Comparison of ENCODE assay signal across 1 cellular context in the genomic region with DNA sequence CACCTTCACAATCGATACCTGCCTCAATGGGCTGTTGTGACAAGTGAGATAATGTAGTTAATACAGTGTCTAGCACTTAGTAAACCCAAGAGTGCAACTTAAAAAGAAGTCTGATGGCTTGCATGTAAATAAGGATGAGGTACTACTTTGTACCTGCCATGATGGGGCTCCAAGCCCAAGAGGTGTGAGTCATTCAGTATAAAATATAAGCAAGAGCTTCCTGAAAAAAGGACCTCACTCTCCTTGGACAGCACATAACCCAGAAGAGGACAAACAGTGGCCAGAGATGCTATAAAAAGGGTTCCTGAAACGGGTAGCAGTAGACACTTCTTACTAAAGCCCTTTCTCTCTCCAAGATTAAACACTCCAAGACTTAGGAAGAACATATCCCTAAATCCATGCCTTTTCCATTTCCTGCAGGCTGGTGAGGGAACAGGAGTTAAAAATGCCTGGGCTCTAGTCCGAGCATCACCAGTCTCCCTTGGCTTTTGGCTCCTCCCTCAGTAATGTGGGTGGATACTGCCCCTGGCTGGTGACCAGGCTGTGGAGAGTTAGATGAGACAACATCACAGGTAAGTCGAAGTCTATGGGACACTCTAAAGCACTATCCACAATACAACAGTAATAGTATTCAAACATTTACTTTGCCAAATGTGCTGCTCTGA.
TF ChIP-seq lines count a peak whose summit lies in the region.

No MANE protein-coding gene starts in this region.

TF ChIP-seq in IMR-90, 13 proteins besides CTCF, POLR2A, EP300 and RAD21:
- TF ChIP-seq ELK1 (IDR thresholded peaks at IDR 0.05; ENCODE audit: borderline replicate concordance, low read depth, low read length) = no peak
- TF ChIP-seq BHLHE40 (IDR thresholded peaks at IDR 0.05; ENCODE audit: low read depth, low read length) = no peak
- no peak for TF ChIP-seq CHD1 (IDR thresholded peaks at IDR 0.05; ENCODE audit: low read depth, low read length)
- TF ChIP-seq MAFK (IDR thresholded peaks at IDR 0.05; ENCODE audit: low read depth, low read length) = no peak
- TF ChIP-seq CEBPB (IDR thresholded peaks at IDR 0.05; ENCODE audit: low read depth, low read length) = no peak
- no peak for TF ChIP-seq RFX5 (IDR thresholded peaks at IDR 0.05; ENCODE audit: low read depth, low read length)
- no peak for TF ChIP-seq MAZ (IDR thresholded peaks at IDR 0.05; ENCODE audit: borderline replicate concordance, low read depth, low read length)
- no peak for TF ChIP-seq FOS (IDR thresholded peaks at IDR 0.05; ENCODE audit: low read depth, low read length)
- TF ChIP-seq, protein P1, sequence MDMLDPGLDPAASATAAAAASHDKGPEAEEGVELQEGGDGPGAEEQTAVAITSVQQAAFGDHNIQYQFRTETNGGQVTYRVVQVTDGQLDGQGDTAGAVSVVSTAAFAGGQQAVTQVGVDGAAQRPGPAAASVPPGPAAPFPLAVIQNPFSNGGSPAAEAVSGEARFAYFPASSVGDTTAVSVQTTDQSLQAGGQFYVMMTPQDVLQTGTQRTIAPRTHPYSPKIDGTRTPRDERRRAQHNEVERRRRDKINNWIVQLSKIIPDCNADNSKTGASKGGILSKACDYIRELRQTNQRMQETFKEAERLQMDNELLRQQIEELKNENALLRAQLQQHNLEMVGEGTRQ (IDR thresholded peaks at IDR 0.05; ENCODE audit: low read depth, low read length) = no peak
- no peak for TF ChIP-seq SMC3 (IDR thresholded peaks at IDR 0.05; ENCODE audit: low read depth, low read length)
- no peak for TF ChIP-seq RCOR1 (IDR thresholded peaks at IDR 0.05; ENCODE audit: insufficient replicate concordance, low read length)
- no peak for TF ChIP-seq MXI1 (IDR thresholded peaks at IDR 0.05; ENCODE audit: borderline replicate concordance, low read depth, low read length)
- TF ChIP-seq NFE2L2 (IDR thresholded peaks at IDR 0.05; ENCODE audit: low read depth, low read length) = no peak
